8 cellular contexts compared by ENCODE assay signal in genomic region chr9:69122086-69122390, GRCh38. TPM values are rescaled to one million over a fixed set of nuclear protein-coding genes. Genes with fewer than 3 reads are reported as not detected.
A peak's percentile ranks its signal among the peaks of the same experiment; 100 is the strongest.
DNase-seq lines count a peak whose midpoint lies in the region; ATAC-seq and TF ChIP-seq lines count a peak whose summit lies in the region.

No MANE protein-coding gene starts in this region.

- intact Hi-C loops in HCT116 (cut with micrococcal nuclease), result loop anchor here (5.0 to 10.0 kb wide), 2 partner anchors 70 to 87 kb away; partner anchors contain the start of gene FXN
- intact Hi-C loops in activated B cell treated with CpG ODN at 0.5 μM for 24 hours (cut with micrococcal nuclease), result loop anchor here (5.0 kb wide), 3 partner anchors 55 to 85 kb away; partner anchors contain the start of gene FXN
- intact Hi-C loops in left colon (cut with DNase I, micrococcal nuclease), result no loop called here

- H3K27me3 ChIP-seq in HCT116 (ENCODE audit: insufficient read depth, low read length), result no peaks in the 10 kb centered on the region

- no peaks in the 10 kb centered on the region for H3K36me3 Mint-ChIP-seq in activated B cell treated with CpG ODN at 0.5 μM for 24 hours (ENCODE audit: low read depth)

- peak overlapping the region; percentile 92 for H3K4me3 Mint-ChIP-seq in activated B cell treated with CpG ODN at 0.5 μM for 24 hours

- no peaks in the 10 kb centered on the region for H3K9me2 ChIP-seq in HCT116 (ENCODE audit: insufficient read depth)

- H3K4me2 ChIP-seq in HCT116 (ENCODE audit: low read length), result peak overlapping the region; percentile 85

- TSS peak; percentile 58 for BruUV-seq in HCT116 (replicated peaks; lab: Mats Ljungman, UMichigan)

- DNase-seq in GM12864 (ENCODE audit: low read depth) (no peak), HCT116 (ENCODE audit: low read depth, low spot score) (no peak), NAMALWA (ENCODE audit: low spot score) (peak; percentile 86), activated B cell treated with CpG ODN at 0.5 μM for 24 hours (peak; percentile 33), dedifferentiated amniotic fluid mesenchymal stem cell (ENCODE audit: extremely low spot score) (peak; percentile 57), left colon (peak; percentile 56 to 77), SKM-1 (lab: John Stamatoyannopoulos, UW; ENCODE audit: unreplicated experiment) (no peak)
- peak; percentile 11 to 20 for DNase-seq in stimulated activated CD4-positive, alpha-beta T cell treated with anti-CD3 and anti-CD28 coated beads, Interleukin-1b, Interleukin-23, amount 100 ng/mL, for 4 hours (ENCODE audit: low read depth in 2 of 2)

- no peaks in the 10 kb centered on the region for H3K27me3 Mint-ChIP-seq in activated B cell treated with CpG ODN at 0.5 μM for 24 hours

- no peaks in the 10 kb centered on the region for H3K9me3 ChIP-seq in HCT116 (ENCODE audit: control insufficient read depth in 1 of 2, insufficient read depth in 1 of 2, low read depth in 1 of 2, low read length in 2 of 2)

- TF ChIP-seq CTCF in GM12864 (IDR thresholded peaks at IDR 0.05; ENCODE audit: low read depth, low read length, missing control alignments) (no peak), HCT116 (IDR thresholded peaks at IDR 0.05 in 2 of 3, conservative IDR thresholded peaks at IDR 0.05 in 1 of 3; ENCODE audit: borderline replicate concordance in 1 of 3, insufficient read depth in 1 of 3, low read depth in 2 of 3, low read length in 2 of 3) (no peak), activated B cell treated with CpG ODN at 0.5 μM for 24 hours (IDR thresholded peaks at IDR 0.05) (no peak)

- peaks cover 18% of the 10 kb centered on the region for H3K4me1 Mint-ChIP-seq in activated B cell treated with CpG ODN at 0.5 μM for 24 hours

- peak overlapping the region; percentile 30 for H3K27ac Mint-ChIP-seq in activated B cell treated with CpG ODN at 0.5 μM for 24 hours

- H3K9ac ChIP-seq in HCT116 (ENCODE audit: low read length), result peak overlapping the region; percentile 70

- RAD21 ChIA-PET in HCT116 (lab: Charles Lee; ENCODE audit: low non-redundant PET in 1 of 2, low total read pairs in 2 of 2, uncharacterized antibody in 2 of 2, unreplicated experiment in 2 of 2), result no interaction called here

- peaks cover 22 to 46% of the 10 kb centered on the region in 2 experiments for H3K4me1 ChIP-seq in HCT116 (ENCODE audit: control insufficient read depth in 1 of 2, insufficient read depth in 2 of 2, low read length in 2 of 2)

- no peak for TF ChIP-seq POLR2A in HCT116 (IDR thresholded peaks at IDR 0.05; ENCODE audit: borderline replicate concordance, extremely low read depth, insufficient read depth, insufficient read length)

- CTCF ChIA-PET in HCT116 (lab: Charles Lee), result interaction anchor here (0.9 to 1.5 kb wide), 3 partner anchors 68 to 71 kb away, joined by 3 to 4 read pairs (median 3); no protein-coding TSS in a partner anchor
- CTCF ChIA-PET in activated B cell treated with CpG ODN at 0.5 μM for 24 hours (lab: Charles Lee), result interaction anchor here (1.0 to 1.1 kb wide), 2 partner anchors 87 to 300 kb away, joined by 3 to 4 read pairs; partner anchors contain the start of gene FXN

- H3K4me3 ChIP-seq in GM12864 (ENCODE audit: low read depth, low read length) (peak overlapping the region; percentile 72), HCT116 (replicated peaks in 1 of 2; ENCODE audit: low read depth in 1 of 2, low read length in 2 of 2) (peak overlapping the region; percentile 75 to 85)

- H4K20me1 ChIP-seq in HCT116 (ENCODE audit: insufficient read depth), result no peaks in the 10 kb centered on the region

- no peak for TF ChIP-seq RAD21 in HCT116 (IDR thresholded peaks at IDR 0.05; ENCODE audit: low read depth)

- H3K79me2 ChIP-seq in HCT116 (ENCODE audit: insufficient read depth, low read length), result peaks cover 21% of the 10 kb centered on the region

- H3K9me3 Mint-ChIP-seq in activated B cell treated with CpG ODN at 0.5 μM for 24 hours, result no peaks in the 10 kb centered on the region

- POLR2A ChIA-PET in HCT116 (lab: Charles Lee) (interaction anchor here (1.6 kb wide), 1 partner anchor 9 kb away, joined by 5 read pairs; no protein-coding TSS in a partner anchor), activated B cell treated with CpG ODN at 0.5 μM for 24 hours (lab: Charles Lee) (interaction anchor here (1.0 kb wide), 1 partner anchor 13 kb away, joined by 3 read pairs; no protein-coding TSS in a partner anchor)

- no peaks in the 10 kb centered on the region for H3K36me3 ChIP-seq in HCT116 (ENCODE audit: control insufficient read depth in 1 of 2, insufficient read depth in 2 of 2, low read length in 2 of 2)

- peak overlapping the region; percentile 100 for H3K27ac ChIP-seq in HCT116 (ENCODE audit: low read depth, low read length)

- H2AFZ ChIP-seq in HCT116 (ENCODE audit: low read depth, low read length, poor library complexity, severe bottlenecking), result no peak overlapping the region

- ATAC-seq in HCT116, result peak; percentile 36
- ATAC-seq in activated B cell treated with CpG ODN at 0.5 μM for 24 hours (ENCODE audit: low read depth), result peak; percentile 74
- peak; percentile 56 for ATAC-seq in left colon

TF ChIP-seq in HCT116, 20 proteins besides CTCF, POLR2A, EP300 and RAD21:
- TF ChIP-seq, protein P1, sequence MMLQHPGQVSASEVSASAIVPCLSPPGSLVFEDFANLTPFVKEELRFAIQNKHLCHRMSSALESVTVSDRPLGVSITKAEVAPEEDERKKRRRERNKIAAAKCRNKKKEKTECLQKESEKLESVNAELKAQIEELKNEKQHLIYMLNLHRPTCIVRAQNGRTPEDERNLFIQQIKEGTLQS (IDR thresholded peaks at IDR 0.05), result no peak
- TF ChIP-seq SRF (IDR thresholded peaks at IDR 0.05; ENCODE audit: low read depth) (no peak), YY1 (IDR thresholded peaks at IDR 0.05; ENCODE audit: extremely low read depth, insufficient replicate concordance, low read depth, low read length) (no peak), TCF7L2 (IDR thresholded peaks at IDR 0.05; ENCODE audit: borderline replicate concordance, extremely low read depth, insufficient read depth, insufficient read length) (no peak), EZH2 (IDR thresholded peaks at IDR 0.05) (no peak), FOSL1 (IDR thresholded peaks at IDR 0.05; ENCODE audit: low read depth) (no peak), EZH2phosphoT487 (IDR thresholded peaks at IDR 0.05; ENCODE audit: borderline replicate concordance) (no peak), ZBTB33 (IDR thresholded peaks at IDR 0.05; ENCODE audit: extremely low read depth, insufficient replicate concordance, low read length) (no peak), SP1 (IDR thresholded peaks at IDR 0.05; ENCODE audit: low read depth) (no peak), CBX3 (IDR thresholded peaks at IDR 0.05; ENCODE audit: low read depth) (no peak), POLR2AphosphoS5 (IDR thresholded peaks at IDR 0.05; ENCODE audit: low read depth, low read length) (no peak), MAX (IDR thresholded peaks at IDR 0.05) (no peak)
TF ChIP-seq in HCT116: peak in this region for 0.

RNA-seq across cellular contexts. Expression of gene TJP2, which starts 52.0 kb away (rescaled TPM):
- total RNA-seq in HCT116 (2021; ENCODE audit: unreplicated experiment) (39.7 TPM), activated B cell treated with CpG ODN at 0.5 μM for 24 hours (2.3 and 4.7 TPM in 2 replicates), left colon (100 to 1,000 TPM; 129 to 131 TPM)
- 23.4 and 25.8 TPM in 2 replicates for polyA plus RNA-seq in HCT116 (2012)

Comparison
In these comparisons a context has a peak if more than half of its experiments do, and no peak if none do; other contexts are left out.
1. DNase-seq: peak in NAMALWA (single experiment), activated B cell treated with CpG ODN at 0.5 μM for 24 hours (single experiment), dedifferentiated amniotic fluid mesenchymal stem cell (single experiment), left colon (2 of 2) and stimulated activated CD4-positive, alpha-beta T cell treated with anti-CD3 and anti-CD28 coated beads, Interleukin-1b, Interleukin-23, amount 100 ng/mL, for 4 hours (2 of 2); none in GM12864 (single experiment), HCT116 (single experiment) and SKM-1 (single experiment).
2. intact Hi-C loops: an anchor here in HCT116 (5.0 to 10.0 kb wide) and activated B cell treated with CpG ODN at 0.5 μM for 24 hours (5.0 kb wide); none called in left colon.
3. Peak in every context shown above with its lines, with median percentiles within 50 percentile points of each other: ATAC-seq.